In the genomic region with DNA sequence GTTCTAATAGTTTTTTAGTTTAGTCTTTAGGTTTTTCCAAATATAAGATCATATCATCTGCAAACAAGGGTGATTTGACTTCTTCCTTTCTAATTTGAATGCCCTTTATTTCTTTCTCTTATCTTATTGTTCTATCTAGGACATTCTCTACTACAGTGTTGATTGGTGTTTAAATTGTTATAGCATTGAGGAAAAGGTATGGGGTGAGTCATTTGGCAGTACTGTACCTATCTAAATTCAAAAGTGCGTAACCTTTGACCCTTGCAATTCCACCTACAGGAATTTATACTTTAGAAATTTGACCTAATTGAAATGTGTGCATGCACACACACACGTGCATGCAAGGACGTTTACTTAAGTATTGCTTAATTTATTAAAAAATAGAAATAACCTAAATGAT, we compare ENCODE assay signal across 27 cellular contexts.
"Had no signal": no experiment of that assay in that cellular context is flagged by ENCODE, and none has a peak within 500 bp of the region (broad histone marks: within the 10 kb centered on the region; RNA-seq: fewer than 3 reads in every experiment).

No MANE protein-coding gene starts in this region.

- FAIRE-seq: keratinocyte had no signal

- H3K27me3 ChIP-seq: left lung, neural progenitor cell, sigmoid colon, tibial nerve, uterus had no signal

- H3K4me1 ChIP-seq: left lung, lower lobe of right lung, neural progenitor cell, sigmoid colon, tibial nerve, uterus had no signal

- H3K9me3 ChIP-seq: left lung, lower lobe of right lung, neutrophil, sigmoid colon, tibial nerve, uterus had no signal

- DNase-seq: hippocampal formation; kidney glomerular epithelial cell; left cardiac atrium; left lung; lower lobe of right lung; mammary epithelial cell; mesenchymal stem cell; naive B cell; natural killer cell; nephron progenitor cell; occipital lobe; right cardiac atrium; sigmoid colon; stimulated activated CD4-positive, alpha-beta T cell treated with anti-CD3 and anti-CD28 coated beads, Interleukin-1b, Interleukin-23, amount 100 ng/mL, for 48 hours; stimulated activated CD4-positive, alpha-beta T cell treated with anti-CD3 and anti-CD28 coated beads, Interleukin-2, amount 100 ng/mL, for 48 hours; stimulated activated CD4-positive, alpha-beta T cell treated with anti-CD3 and anti-CD28 coated beads, Interleukin-4, amount 100 ng/mL, for 4 hours; stimulated activated CD8-positive, alpha-beta memory T cell treated with anti-CD3 and anti-CD28 coated beads, Interleukin-4, amount 100 ng/mL, for 48 hours; stimulated activated naive CD4-positive, alpha-beta T cell treated with Interleukin-2 at 50 U/mL for 16 hours; stimulated activated naive CD8-positive, alpha-beta T cell treated with anti-CD3 and anti-CD28 coated beads, Interleukin-15, amount 100 ng/mL, for 72 hours; substantia nigra; uterus had no signal

- H3K9ac ChIP-seq: neural progenitor cell had no signal

- H3K27ac ChIP-seq: left lung, lower lobe of right lung, neural progenitor cell, neutrophil, sigmoid colon, tibial nerve, uterus had no signal

- H3K36me3 ChIP-seq: left lung, lower lobe of right lung, neural progenitor cell, neutrophil, sigmoid colon, tibial nerve, uterus had no signal

- ATAC-seq: left cardiac atrium; left lung; lower lobe of right lung; natural killer cell; right cardiac atrium; stimulated activated memory B cell treated with anti-CD40 and anti-IgM and Interleukin-4, amounts not matched to agents 10 μg/mL and 1 μg/mL and 100 μg/mL, for 72 hours; stimulated activated naive CD8-positive, alpha-beta T cell treated with anti-CD3 and anti-CD28 coated beads, Interleukin-15, amount 100 ng/mL, for 72 hours had no signal

- H3K4me3 ChIP-seq: left lung, lower lobe of right lung, neural progenitor cell, sigmoid colon, smooth muscle cell, tibial nerve, uterus had no signal
